Comparison of ENCODE assay signal across 1 cellular context in the genomic region with DNA sequence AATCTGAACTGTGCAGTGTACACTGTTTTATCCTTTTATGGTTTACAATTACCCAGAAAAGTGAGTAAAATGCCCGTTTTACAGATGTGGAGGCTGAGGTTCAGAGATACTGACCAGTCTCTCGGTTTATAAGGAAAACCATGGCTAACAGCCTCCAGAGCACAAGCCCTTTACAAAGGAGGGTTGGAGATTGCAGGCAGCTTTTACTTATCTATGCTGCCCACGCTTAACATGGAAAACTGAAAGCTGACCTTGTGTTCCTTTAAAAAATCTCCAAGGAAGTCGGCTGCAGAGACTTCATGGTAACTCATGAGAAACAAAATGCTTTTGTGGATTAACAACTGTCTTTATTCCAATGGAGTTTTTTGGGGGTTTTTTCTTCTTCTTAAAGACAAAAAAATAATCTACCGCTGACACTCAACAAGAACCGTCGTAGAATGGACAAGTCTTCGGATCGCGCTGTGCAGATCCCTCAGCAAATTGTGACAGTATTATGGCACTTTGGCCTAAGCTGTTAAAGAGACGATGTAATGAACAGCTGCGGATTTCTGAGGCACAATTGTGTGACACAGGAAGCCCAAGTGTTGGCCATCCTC.
TF ChIP-seq lines count a peak whose summit lies in the region.

No MANE protein-coding gene starts in this region.

TF ChIP-seq in HepG2, 621 proteins besides CTCF, POLR2A, EP300 and RAD21 (continues in another document):
- TF ChIP-seq, protein P1, sequence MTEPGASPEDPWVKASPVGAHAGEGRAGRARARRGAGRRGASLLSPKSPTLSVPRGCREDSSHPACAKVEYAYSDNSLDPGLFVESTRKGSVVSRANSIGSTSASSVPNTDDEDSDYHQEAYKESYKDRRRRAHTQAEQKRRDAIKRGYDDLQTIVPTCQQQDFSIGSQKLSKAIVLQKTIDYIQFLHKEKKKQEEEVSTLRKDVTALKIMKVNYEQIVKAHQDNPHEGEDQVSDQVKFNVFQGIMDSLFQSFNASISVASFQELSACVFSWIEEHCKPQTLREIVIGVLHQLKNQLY (CRISPR knock-in tag; IDR thresholded peaks at IDR 0.05): no peak
- no peak for TF ChIP-seq KLF12 (CRISPR knock-in tag; IDR thresholded peaks at IDR 0.05; ENCODE audit: borderline replicate concordance)
- TF ChIP-seq ZNF850 (CRISPR knock-in tag; conservative IDR thresholded peaks at IDR 0.05): 0 out of 2 replicates have a peak, but pooled peaks have one; percentile 6
- no peak for TF ChIP-seq CCDC6 (CRISPR knock-in tag; IDR thresholded peaks at IDR 0.05)
- TF ChIP-seq, protein P2, sequence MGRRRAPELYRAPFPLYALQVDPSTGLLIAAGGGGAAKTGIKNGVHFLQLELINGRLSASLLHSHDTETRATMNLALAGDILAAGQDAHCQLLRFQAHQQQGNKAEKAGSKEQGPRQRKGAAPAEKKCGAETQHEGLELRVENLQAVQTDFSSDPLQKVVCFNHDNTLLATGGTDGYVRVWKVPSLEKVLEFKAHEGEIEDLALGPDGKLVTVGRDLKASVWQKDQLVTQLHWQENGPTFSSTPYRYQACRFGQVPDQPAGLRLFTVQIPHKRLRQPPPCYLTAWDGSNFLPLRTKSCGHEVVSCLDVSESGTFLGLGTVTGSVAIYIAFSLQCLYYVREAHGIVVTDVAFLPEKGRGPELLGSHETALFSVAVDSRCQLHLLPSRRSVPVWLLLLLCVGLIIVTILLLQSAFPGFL (CRISPR knock-in tag; IDR thresholded peaks at IDR 0.05): no peak
- TF ChIP-seq AKAP8 (CRISPR knock-in tag; IDR thresholded peaks at IDR 0.05): no peak
- no peak for TF ChIP-seq ZBTB38 (CRISPR knock-in tag; IDR thresholded peaks at IDR 0.05)
- TF ChIP-seq, protein P3, sequence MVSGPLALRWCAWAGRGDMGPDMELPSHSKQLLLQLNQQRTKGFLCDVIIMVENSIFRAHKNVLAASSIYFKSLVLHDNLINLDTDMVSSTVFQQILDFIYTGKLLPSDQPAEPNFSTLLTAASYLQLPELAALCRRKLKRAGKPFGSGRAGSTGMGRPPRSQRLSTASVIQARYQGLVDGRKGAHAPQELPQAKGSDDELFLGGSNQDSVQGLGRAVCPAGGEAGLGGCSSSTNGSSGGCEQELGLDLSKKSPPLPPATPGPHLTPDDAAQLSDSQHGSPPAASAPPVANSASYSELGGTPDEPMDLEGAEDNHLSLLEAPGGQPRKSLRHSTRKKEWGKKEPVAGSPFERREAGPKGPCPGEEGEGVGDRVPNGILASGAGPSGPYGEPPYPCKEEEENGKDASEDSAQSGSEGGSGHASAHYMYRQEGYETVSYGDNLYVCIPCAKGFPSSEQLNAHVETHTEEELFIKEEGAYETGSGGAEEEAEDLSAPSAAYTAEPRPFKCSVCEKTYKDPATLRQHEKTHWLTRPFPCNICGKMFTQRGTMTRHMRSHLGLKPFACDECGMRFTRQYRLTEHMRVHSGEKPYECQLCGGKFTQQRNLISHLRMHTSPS (CRISPR knock-in tag; IDR thresholded peaks at IDR 0.05; ENCODE audit: low read depth): no peak
- TF ChIP-seq, protein P4, sequence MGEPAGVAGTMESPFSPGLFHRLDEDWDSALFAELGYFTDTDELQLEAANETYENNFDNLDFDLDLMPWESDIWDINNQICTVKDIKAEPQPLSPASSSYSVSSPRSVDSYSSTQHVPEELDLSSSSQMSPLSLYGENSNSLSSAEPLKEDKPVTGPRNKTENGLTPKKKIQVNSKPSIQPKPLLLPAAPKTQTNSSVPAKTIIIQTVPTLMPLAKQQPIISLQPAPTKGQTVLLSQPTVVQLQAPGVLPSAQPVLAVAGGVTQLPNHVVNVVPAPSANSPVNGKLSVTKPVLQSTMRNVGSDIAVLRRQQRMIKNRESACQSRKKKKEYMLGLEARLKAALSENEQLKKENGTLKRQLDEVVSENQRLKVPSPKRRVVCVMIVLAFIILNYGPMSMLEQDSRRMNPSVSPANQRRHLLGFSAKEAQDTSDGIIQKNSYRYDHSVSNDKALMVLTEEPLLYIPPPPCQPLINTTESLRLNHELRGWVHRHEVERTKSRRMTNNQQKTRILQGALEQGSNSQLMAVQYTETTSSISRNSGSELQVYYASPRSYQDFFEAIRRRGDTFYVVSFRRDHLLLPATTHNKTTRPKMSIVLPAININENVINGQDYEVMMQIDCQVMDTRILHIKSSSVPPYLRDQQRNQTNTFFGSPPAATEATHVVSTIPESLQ (CRISPR knock-in tag; conservative IDR thresholded peaks at IDR 0.05): no peak
- no peak for TF ChIP-seq ZNF883 (CRISPR knock-in tag; IDR thresholded peaks at IDR 0.05; ENCODE audit: not compliant biosample characterization)
- TF ChIP-seq, protein P5, sequence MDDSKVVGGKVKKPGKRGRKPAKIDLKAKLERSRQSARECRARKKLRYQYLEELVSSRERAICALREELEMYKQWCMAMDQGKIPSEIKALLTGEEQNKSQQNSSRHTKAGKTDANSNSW (CRISPR knock-in tag; IDR thresholded peaks at IDR 0.05; ENCODE audit: borderline replicate concordance): no peak
- TF ChIP-seq, protein P6, sequence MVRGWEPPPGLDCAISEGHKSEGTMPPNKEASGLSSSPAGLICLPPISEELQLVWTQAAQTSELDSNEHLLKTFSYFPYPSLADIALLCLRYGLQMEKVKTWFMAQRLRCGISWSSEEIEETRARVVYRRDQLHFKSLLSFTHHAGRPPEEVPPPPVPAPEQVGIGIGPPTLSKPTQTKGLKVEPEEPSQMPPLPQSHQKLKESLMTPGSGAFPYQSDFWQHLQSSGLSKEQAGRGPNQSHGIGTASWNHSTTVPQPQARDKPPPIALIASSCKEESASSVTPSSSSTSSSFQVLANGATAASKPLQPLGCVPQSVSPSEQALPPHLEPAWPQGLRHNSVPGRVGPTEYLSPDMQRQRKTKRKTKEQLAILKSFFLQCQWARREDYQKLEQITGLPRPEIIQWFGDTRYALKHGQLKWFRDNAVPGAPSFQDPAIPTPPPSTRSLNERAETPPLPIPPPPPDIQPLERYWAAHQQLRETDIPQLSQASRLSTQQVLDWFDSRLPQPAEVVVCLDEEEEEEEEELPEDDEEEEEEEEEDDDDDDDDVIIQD (CRISPR knock-in tag; IDR thresholded peaks at IDR 0.05; ENCODE audit: low read depth): no peak
- no peak for TF ChIP-seq ZBTB3 (CRISPR knock-in tag; IDR thresholded peaks at IDR 0.05; ENCODE audit: borderline replicate concordance, low read depth)
- TF ChIP-seq, protein P7, sequence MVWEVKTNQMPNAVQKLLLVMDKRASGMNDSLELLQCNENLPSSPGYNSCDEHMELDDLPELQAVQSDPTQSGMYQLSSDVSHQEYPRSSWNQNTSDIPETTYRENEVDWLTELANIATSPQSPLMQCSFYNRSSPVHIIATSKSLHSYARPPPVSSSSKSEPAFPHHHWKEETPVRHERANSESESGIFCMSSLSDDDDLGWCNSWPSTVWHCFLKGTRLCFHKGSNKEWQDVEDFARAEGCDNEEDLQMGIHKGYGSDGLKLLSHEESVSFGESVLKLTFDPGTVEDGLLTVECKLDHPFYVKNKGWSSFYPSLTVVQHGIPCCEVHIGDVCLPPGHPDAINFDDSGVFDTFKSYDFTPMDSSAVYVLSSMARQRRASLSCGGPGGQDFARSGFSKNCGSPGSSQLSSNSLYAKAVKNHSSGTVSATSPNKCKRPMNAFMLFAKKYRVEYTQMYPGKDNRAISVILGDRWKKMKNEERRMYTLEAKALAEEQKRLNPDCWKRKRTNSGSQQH (CRISPR knock-in tag; IDR thresholded peaks at IDR 0.05; ENCODE audit: low read depth): no peak
- TF ChIP-seq ATM (IDR thresholded peaks at IDR 0.05; ENCODE audit: borderline replicate concordance): no peak
- no peak for TF ChIP-seq ZNF430 (CRISPR knock-in tag; IDR thresholded peaks at IDR 0.05)
- no peak for TF ChIP-seq RELA (CRISPR knock-in tag; IDR thresholded peaks at IDR 0.05)
- no peak for TF ChIP-seq TBL1XR1 (IDR thresholded peaks at IDR 0.05; ENCODE audit: borderline replicate concordance, low read length, partially characterized antibody)
- no peak for TF ChIP-seq FLYWCH1 (CRISPR knock-in tag; IDR thresholded peaks at IDR 0.05)
- TF ChIP-seq, protein P8, sequence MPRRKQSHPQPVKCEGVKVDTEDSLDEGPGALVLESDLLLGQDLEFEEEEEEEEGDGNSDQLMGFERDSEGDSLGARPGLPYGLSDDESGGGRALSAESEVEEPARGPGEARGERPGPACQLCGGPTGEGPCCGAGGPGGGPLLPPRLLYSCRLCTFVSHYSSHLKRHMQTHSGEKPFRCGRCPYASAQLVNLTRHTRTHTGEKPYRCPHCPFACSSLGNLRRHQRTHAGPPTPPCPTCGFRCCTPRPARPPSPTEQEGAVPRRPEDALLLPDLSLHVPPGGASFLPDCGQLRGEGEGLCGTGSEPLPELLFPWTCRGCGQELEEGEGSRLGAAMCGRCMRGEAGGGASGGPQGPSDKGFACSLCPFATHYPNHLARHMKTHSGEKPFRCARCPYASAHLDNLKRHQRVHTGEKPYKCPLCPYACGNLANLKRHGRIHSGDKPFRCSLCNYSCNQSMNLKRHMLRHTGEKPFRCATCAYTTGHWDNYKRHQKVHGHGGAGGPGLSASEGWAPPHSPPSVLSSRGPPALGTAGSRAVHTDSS (CRISPR knock-in tag; conservative IDR thresholded peaks at IDR 0.05): no peak
- TF ChIP-seq ZNF180 (CRISPR knock-in tag; IDR thresholded peaks at IDR 0.05; ENCODE audit: borderline replicate concordance, low read depth): no peak
- TF ChIP-seq SETDB1 (CRISPR knock-in tag; IDR thresholded peaks at IDR 0.05; ENCODE audit: borderline replicate concordance): no peak
- no peak for TF ChIP-seq PAX8 (CRISPR knock-in tag; IDR thresholded peaks at IDR 0.05; ENCODE audit: borderline replicate concordance)
- TF ChIP-seq ZNF776 (CRISPR knock-in tag; IDR thresholded peaks at IDR 0.05): no peak
- TF ChIP-seq SP2 (CRISPR knock-in tag; IDR thresholded peaks at IDR 0.05): no peak
- no peak for TF ChIP-seq SIN3B (IDR thresholded peaks at IDR 0.05; ENCODE audit: low read length)
- TF ChIP-seq WIZ (CRISPR knock-in tag; IDR thresholded peaks at IDR 0.05): no peak
- TF ChIP-seq, protein P9, sequence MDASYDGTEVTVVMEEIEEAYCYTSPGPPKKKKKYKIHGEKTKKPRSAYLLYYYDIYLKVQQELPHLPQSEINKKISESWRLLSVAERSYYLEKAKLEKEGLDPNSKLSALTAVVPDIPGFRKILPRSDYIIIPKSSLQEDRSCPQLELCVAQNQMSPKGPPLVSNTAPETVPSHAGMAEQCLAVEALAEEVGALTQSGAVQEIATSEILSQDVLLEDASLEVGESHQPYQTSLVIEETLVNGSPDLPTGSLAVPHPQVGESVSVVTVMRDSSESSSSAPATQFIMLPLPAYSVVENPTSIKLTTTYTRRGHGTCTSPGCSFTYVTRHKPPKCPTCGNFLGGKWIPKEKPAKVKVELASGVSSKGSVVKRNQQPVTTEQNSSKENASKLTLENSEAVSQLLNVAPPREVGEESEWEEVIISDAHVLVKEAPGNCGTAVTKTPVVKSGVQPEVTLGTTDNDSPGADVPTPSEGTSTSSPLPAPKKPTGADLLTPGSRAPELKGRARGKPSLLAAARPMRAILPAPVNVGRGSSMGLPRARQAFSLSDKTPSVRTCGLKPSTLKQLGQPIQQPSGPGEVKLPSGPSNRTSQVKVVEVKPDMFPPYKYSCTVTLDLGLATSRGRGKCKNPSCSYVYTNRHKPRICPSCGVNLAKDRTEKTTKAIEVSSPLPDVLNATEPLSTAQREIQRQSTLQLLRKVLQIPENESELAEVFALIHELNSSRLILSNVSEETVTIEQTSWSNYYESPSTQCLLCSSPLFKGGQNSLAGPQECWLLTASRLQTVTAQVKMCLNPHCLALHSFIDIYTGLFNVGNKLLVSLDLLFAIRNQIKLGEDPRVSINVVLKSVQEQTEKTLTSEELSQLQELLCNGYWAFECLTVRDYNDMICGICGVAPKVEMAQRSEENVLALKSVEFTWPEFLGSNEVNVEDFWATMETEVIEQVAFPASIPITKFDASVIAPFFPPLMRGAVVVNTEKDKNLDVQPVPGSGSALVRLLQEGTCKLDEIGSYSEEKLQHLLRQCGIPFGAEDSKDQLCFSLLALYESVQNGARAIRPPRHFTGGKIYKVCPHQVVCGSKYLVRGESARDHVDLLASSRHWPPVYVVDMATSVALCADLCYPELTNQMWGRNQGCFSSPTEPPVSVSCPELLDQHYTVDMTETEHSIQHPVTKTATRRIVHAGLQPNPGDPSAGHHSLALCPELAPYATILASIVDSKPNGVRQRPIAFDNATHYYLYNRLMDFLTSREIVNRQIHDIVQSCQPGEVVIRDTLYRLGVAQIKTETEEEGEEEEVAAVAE (CRISPR knock-in tag; IDR thresholded peaks at IDR 0.05; ENCODE audit: borderline replicate concordance): no peak
- no peak for TF ChIP-seq ZFP62 (CRISPR knock-in tag; IDR thresholded peaks at IDR 0.05)
- TF ChIP-seq PHB2 (IDR thresholded peaks at IDR 0.05; ENCODE audit: partially characterized antibody): no peak
- no peak for TF ChIP-seq SMC3 (IDR thresholded peaks at IDR 0.05; ENCODE audit: low read length)
- TF ChIP-seq, protein P10, sequence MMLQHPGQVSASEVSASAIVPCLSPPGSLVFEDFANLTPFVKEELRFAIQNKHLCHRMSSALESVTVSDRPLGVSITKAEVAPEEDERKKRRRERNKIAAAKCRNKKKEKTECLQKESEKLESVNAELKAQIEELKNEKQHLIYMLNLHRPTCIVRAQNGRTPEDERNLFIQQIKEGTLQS (CRISPR knock-in tag; IDR thresholded peaks at IDR 0.05): no peak
- no peak for TF ChIP-seq ZNF644 (CRISPR knock-in tag; IDR thresholded peaks at IDR 0.05; ENCODE audit: low read depth)
- TF ChIP-seq HNRNPK (IDR thresholded peaks at IDR 0.05; ENCODE audit: low read depth, low read length, poor library complexity, severe bottlenecking): no peak
- TF ChIP-seq ZSCAN25 (CRISPR knock-in tag; IDR thresholded peaks at IDR 0.05): no peak
- TF ChIP-seq ZFX (CRISPR knock-in tag; IDR thresholded peaks at IDR 0.05; ENCODE audit: low read depth): no peak
- TF ChIP-seq ZNF674 (CRISPR knock-in tag; IDR thresholded peaks at IDR 0.05; ENCODE audit: low read depth): no peak
- TF ChIP-seq ZNF350 (CRISPR knock-in tag; IDR thresholded peaks at IDR 0.05; ENCODE audit: borderline replicate concordance, low read depth): no peak
- no peak for TF ChIP-seq NPAS2 (CRISPR knock-in tag; IDR thresholded peaks at IDR 0.05; ENCODE audit: borderline replicate concordance)
- TF ChIP-seq, protein P11, sequence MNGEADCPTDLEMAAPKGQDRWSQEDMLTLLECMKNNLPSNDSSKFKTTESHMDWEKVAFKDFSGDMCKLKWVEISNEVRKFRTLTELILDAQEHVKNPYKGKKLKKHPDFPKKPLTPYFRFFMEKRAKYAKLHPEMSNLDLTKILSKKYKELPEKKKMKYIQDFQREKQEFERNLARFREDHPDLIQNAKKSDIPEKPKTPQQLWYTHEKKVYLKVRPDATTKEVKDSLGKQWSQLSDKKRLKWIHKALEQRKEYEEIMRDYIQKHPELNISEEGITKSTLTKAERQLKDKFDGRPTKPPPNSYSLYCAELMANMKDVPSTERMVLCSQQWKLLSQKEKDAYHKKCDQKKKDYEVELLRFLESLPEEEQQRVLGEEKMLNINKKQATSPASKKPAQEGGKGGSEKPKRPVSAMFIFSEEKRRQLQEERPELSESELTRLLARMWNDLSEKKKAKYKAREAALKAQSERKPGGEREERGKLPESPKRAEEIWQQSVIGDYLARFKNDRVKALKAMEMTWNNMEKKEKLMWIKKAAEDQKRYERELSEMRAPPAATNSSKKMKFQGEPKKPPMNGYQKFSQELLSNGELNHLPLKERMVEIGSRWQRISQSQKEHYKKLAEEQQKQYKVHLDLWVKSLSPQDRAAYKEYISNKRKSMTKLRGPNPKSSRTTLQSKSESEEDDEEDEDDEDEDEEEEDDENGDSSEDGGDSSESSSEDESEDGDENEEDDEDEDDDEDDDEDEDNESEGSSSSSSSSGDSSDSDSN (CRISPR knock-in tag; IDR thresholded peaks at IDR 0.05): no peak
- no peak for TF ChIP-seq ZNF556 (CRISPR knock-in tag; IDR thresholded peaks at IDR 0.05; ENCODE audit: borderline replicate concordance)
